Comparison of ENCODE assay signal across 11 cellular contexts in the genomic region with DNA sequence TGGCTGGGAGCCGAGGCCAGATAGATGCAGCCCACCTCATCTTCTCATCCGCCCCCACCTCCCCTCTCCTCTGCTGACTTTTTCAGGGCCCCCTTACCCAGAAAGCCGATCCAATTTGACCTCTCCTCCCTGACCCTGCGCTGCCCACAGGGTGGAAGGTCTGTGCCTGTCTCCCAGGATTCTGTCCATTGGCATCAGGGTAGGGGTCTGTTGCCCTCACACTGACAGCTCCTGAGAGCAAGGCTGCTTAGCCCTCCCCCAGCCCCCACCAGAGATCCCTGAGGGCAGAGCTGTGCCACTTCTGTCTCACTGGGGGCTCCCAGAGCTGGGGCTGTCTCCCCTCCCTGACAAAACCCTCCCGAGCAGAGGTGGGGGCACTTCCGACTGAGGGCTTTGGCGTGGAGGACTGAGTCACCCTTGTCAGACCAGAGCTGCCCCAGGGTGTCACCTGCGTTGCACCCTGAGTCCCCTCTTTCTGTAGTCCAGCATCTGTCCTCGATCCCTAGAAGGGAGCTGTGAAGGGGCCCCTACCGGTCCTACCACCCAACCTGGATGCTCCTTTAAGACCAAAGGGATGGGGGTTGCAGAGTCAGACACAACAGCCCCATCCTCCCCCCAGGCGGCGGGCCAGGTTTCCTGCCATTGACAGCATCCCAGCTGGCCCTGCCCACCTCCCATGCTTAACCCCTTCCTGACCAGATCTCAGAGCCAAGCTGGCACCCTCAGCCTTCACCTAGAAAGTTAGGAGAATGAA. TPM values are rescaled to one million over a fixed set of nuclear protein-coding genes. Genes with fewer than 3 reads are reported as not detected.
DNase-seq lines count a peak whose midpoint lies in the region; ATAC-seq and TF ChIP-seq lines count a peak whose summit lies in the region.
"Had no signal": no experiment of that assay in that cellular context is flagged by ENCODE, and none has a peak within 500 bp of the region (broad histone marks: within the 10 kb centered on the region; RNA-seq: fewer than 3 reads in every experiment).

No MANE protein-coding gene starts in this region.

- peak overlapping the region; percentile 49 for H3K4ac ChIP-seq in mesendoderm (ENCODE audit: low read depth, low read length)

- DNase-seq in A673 (ENCODE audit: low spot score) (peak; percentile 64), dermis blood vessel endothelial cell (peak; percentile 79), mesendoderm (peak; percentile 89), foreskin keratinocyte (no peak), dedifferentiated amniotic fluid mesenchymal stem cell (ENCODE audit: extremely low spot score) (no peak), GM10266 (ENCODE audit: extremely low spot score) (no peak)
- DNase-seq: stimulated activated CD4-positive, alpha-beta T cell treated with anti-CD3 and anti-CD28 coated beads, Interleukin-4, amount 100 ng/mL, for 1 hour; T-helper 1 cell had no signal

- intact Hi-C loops in A673 (cut with micrococcal nuclease; ENCODE audit: unreplicated experiment): no loop called here

- H3K36me3 ChIP-seq in A673 (ENCODE audit: insufficient read depth, low read length, poor library complexity, severe bottlenecking) (no peaks in the 10 kb centered on the region), HUES6 (ENCODE audit: control insufficient read depth, insufficient read depth, low read length) (no peaks in the 10 kb centered on the region), mesendoderm (ENCODE audit: control insufficient read depth, insufficient read depth, low read length) (no peaks in the 10 kb centered on the region)

- H3K79me1 ChIP-seq in mesendoderm (ENCODE audit: low read length): no peaks in the 10 kb centered on the region

- H3K4me1 ChIP-seq in A673 (ENCODE audit: insufficient read depth, low read length, poor library complexity, severe bottlenecking) (peaks cover 28% of the 10 kb centered on the region), HUES6 (ENCODE audit: control insufficient read depth, insufficient read depth, low read length) (peaks cover 56% of the 10 kb centered on the region), mesendoderm (ENCODE audit: control insufficient read depth, low read depth, low read length) (peaks cover 32% of the 10 kb centered on the region), foreskin keratinocyte (peaks cover 5% of the 10 kb centered on the region)

- peak overlapping the region; percentile 43 for H2AK5ac ChIP-seq in mesendoderm (ENCODE audit: low read length)

- H3K4me3 ChIP-seq in A673 (ENCODE audit: low read depth, low read length, poor library complexity, severe bottlenecking) (no peak overlapping the region), HUES6 (ENCODE audit: low read depth, low read length) (peak overlapping the region; percentile 49), mesendoderm (ENCODE audit: low read length) (no peak overlapping the region)

- POLR2A ChIA-PET in A673 (lab: Charles Lee; ENCODE audit: low non-redundant PET): no interaction called here

- no peaks in the 10 kb centered on the region for H3K79me2 ChIP-seq in mesendoderm (ENCODE audit: control insufficient read depth, insufficient read depth, low read length)

- H3K18ac ChIP-seq in mesendoderm (ENCODE audit: low read length): peak overlapping the region; percentile 62

- H3K9ac ChIP-seq in HUES6 (ENCODE audit: low read length) (no peak overlapping the region), mesendoderm (ENCODE audit: low read length) (peak overlapping the region; percentile 64)

- no peaks in the 10 kb centered on the region for H3K27me3 ChIP-seq in A673 (replicated peaks; ENCODE audit: insufficient read depth, low read depth, low read length, poor library complexity)
- H3K27me3 ChIP-seq in HUES6 (ENCODE audit: control insufficient read depth, insufficient read depth, low read length): peaks cover 92% of the 10 kb centered on the region
- no peaks in the 10 kb centered on the region for H3K27me3 ChIP-seq in mesendoderm (ENCODE audit: insufficient read depth, low read length, poor library complexity)
- H3K27me3 ChIP-seq in foreskin keratinocyte: peaks cover 22% of the 10 kb centered on the region

- WGBS in mesendoderm (ENCODE audit: extremely low coverage, insufficient coverage, low lambda C conversion rate): no CpG with 5 or more reads among the region's 12 CpGs

- H2BK120ac ChIP-seq in mesendoderm (ENCODE audit: low read depth, low read length): peak overlapping the region; percentile 16

- ATAC-seq in foreskin keratinocyte (no peak), GM21528 (IDR thresholded peaks at IDR 0.05; ENCODE audit: low FRiP score, unreplicated experiment) (no peak)

- H3K23ac ChIP-seq in mesendoderm (ENCODE audit: low read length): peak overlapping the region; percentile 53

- H3K4me2 ChIP-seq in mesendoderm (ENCODE audit: low read length): peak overlapping the region; percentile 94

- H2BK15ac ChIP-seq in mesendoderm (replicated peaks; ENCODE audit: low read depth): no peak overlapping the region

- H3K9me3 ChIP-seq in A673 (ENCODE audit: low read depth, low read length, poor library complexity, severe bottlenecking) (no peaks in the 10 kb centered on the region), HUES6 (ENCODE audit: control insufficient read depth, insufficient read depth, low read depth, low read length) (no peaks in the 10 kb centered on the region)

- peak overlapping the region; percentile 84 for H2BK5ac ChIP-seq in mesendoderm (ENCODE audit: low read length)

- peak overlapping the region; percentile 81 for H3K56ac ChIP-seq in mesendoderm (ENCODE audit: low read length)

- H3K27ac ChIP-seq in A673 (ENCODE audit: low read depth, low read length, poor library complexity, severe bottlenecking): no peak overlapping the region
- H3K27ac ChIP-seq in HUES6 (ENCODE audit: low read depth, low read length): no peak overlapping the region
- H3K27ac ChIP-seq in mesendoderm (ENCODE audit: low read depth, low read length): no peak overlapping the region
- no peak overlapping the region for H3K27ac ChIP-seq in foreskin keratinocyte

- TF ChIP-seq CTCF in A673 (conservative IDR thresholded peaks at IDR 0.05; ENCODE audit: low read depth, low read length): no peak
- TF ChIP-seq CTCF in foreskin keratinocyte (conservative IDR thresholded peaks at IDR 0.05): no peak
- TF ChIP-seq CTCF in GM10266 (IDR thresholded peaks at IDR 0.05; ENCODE audit: control insufficient read depth, insufficient read depth, low read depth, missing control alignments): no peak

- CTCF ChIA-PET in A673 (lab: Charles Lee): interaction anchor here (1.1 to 1.2 kb wide), 2 partner anchors 11 to 13 kb away, joined by 4 read pairs; a partner anchor contains a TSS

- no peak overlapping the region for H4K5ac ChIP-seq in mesendoderm (ENCODE audit: low read length)

- no peak overlapping the region for H4K8ac ChIP-seq in mesendoderm (ENCODE audit: low read depth, low read length)

- no TSS peak for BruUV-seq in A673 (replicated peaks; lab: Mats Ljungman, UMichigan)

RNA-seq across cellular contexts. Expression of a gene that starts 2.4 kb away (rescaled TPM):
- total RNA-seq in A673 (2021) (0.64 and 0.85 TPM in 2 replicates), dermis blood vessel endothelial cell (11.6 and 12.9 TPM in 2 replicates), foreskin keratinocyte (not detected in 2 replicates)
- 0.59 TPM for polyA plus RNA-seq in mesendoderm (2013, experiment 1 of 2)
- 0.53 TPM for polyA plus RNA-seq in mesendoderm (2013, experiment 2 of 2)
- polyA plus RNA-seq in foreskin keratinocyte: 0.02 and 0.03 TPM in 2 replicates
- total RNA-seq: mononuclear cell had no signal

RNA-seq across cellular contexts. Expression of a gene that starts 12.3 kb away (rescaled TPM):
- total RNA-seq in A673 (2021): not detected in 2 replicates
- total RNA-seq in dermis blood vessel endothelial cell: not detected in 2 replicates
- polyA plus RNA-seq in mesendoderm (2013, experiment 1 of 2): not detected
- polyA plus RNA-seq in mesendoderm (2013, experiment 2 of 2): not detected
- not detected in 2 replicates for total RNA-seq in foreskin keratinocyte
- not detected in 2 replicates for polyA plus RNA-seq in foreskin keratinocyte
- total RNA-seq: mononuclear cell had no signal

RNA-seq across cellular contexts. Expression of a gene that starts 13.2 kb away (rescaled TPM):
- total RNA-seq in A673 (2021) (61.9 and 62.3 TPM in 2 replicates), dermis blood vessel endothelial cell (8.0 and 25.0 TPM in 2 replicates), foreskin keratinocyte (48.0 and 57.2 TPM in 2 replicates)
- polyA plus RNA-seq in mesendoderm (2013, experiment 1 of 2): 64.2 TPM
- polyA plus RNA-seq in mesendoderm (2013, experiment 2 of 2): 64.2 TPM
- polyA plus RNA-seq in foreskin keratinocyte: 89.8 and 91.0 TPM in 2 replicates

RNA-seq across cellular contexts. Expression of a gene that starts 15.2 kb away (rescaled TPM):
- total RNA-seq in A673 (2021) (not detected in 2 replicates), dermis blood vessel endothelial cell (not detected in 2 replicates), foreskin keratinocyte (not detected in 2 replicates)
- not detected for polyA plus RNA-seq in mesendoderm (2013, experiment 1 of 2)
- not detected for polyA plus RNA-seq in mesendoderm (2013, experiment 2 of 2)
- 0.08 TPM in 1 of 2 replicates, not detected in the other for polyA plus RNA-seq in foreskin keratinocyte
- total RNA-seq: mononuclear cell had no signal

RNA-seq across cellular contexts. Expression of a gene that starts 20.8 kb away (rescaled TPM):
- total RNA-seq in A673 (2021): 1.6 and 1.8 TPM in 2 replicates
- total RNA-seq in dermis blood vessel endothelial cell: 0.14 TPM in 1 of 2 replicates, not detected in the other
- polyA plus RNA-seq in mesendoderm (2013, experiment 1 of 2): 8.5 TPM
- polyA plus RNA-seq in mesendoderm (2013, experiment 2 of 2): 8.5 TPM
- total RNA-seq in foreskin keratinocyte: 14.7 and 19.1 TPM in 2 replicates
- polyA plus RNA-seq in foreskin keratinocyte: 20.3 and 20.7 TPM in 2 replicates

Comparison
In these comparisons a context has a peak if more than half of its experiments do, and no peak if none do; other contexts are left out.
1. DNase-seq: peak in A673 (single experiment), dermis blood vessel endothelial cell (single experiment) and mesendoderm (single experiment); none in foreskin keratinocyte (0 of 2), dedifferentiated amniotic fluid mesenchymal stem cell (single experiment) and GM10266 (single experiment).